In genomic region chr3:48989796-48990635, GRCh38 we compare ENCODE assay signal across 2 cellular contexts.
TF ChIP-seq lines count a peak whose summit lies in the region.

P4HTM (plus strand) TSS chr3:48990241; CDS start chr3:48990257, 16 bp downstream.

TF ChIP-seq in GM23338, 12 proteins besides CTCF, POLR2A, EP300 and RAD21 (continued from another document):
- no peak for TF ChIP-seq NANOG (IDR thresholded peaks at IDR 0.05; ENCODE audit: borderline replicate concordance)
- peak; percentile 82 for TF ChIP-seq POLR2AphosphoS5 (IDR thresholded peaks at IDR 0.05; ENCODE audit: low read depth)
TF ChIP-seq in GM23338: peak in this region for 2.

TF ChIP-seq in GM12878, 131 proteins besides CTCF, POLR2A, EP300 and RAD21 (continued from another document and continues in another):
- TF ChIP-seq, protein P1, sequence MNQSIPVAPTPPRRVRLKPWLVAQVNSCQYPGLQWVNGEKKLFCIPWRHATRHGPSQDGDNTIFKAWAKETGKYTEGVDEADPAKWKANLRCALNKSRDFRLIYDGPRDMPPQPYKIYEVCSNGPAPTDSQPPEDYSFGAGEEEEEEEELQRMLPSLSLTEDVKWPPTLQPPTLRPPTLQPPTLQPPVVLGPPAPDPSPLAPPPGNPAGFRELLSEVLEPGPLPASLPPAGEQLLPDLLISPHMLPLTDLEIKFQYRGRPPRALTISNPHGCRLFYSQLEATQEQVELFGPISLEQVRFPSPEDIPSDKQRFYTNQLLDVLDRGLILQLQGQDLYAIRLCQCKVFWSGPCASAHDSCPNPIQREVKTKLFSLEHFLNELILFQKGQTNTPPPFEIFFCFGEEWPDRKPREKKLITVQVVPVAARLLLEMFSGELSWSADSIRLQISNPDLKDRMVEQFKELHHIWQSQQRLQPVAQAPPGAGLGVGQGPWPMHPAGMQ (IDR thresholded peaks at IDR 0.05; ENCODE audit: borderline replicate concordance): no peak
- peak; percentile 30 for TF ChIP-seq MYC (IDR thresholded peaks at IDR 0.05; ENCODE audit: insufficient read depth, insufficient read length, insufficient replicate concordance, low read length, severe bottlenecking)
- no peak for TF ChIP-seq ZNF207 (IDR thresholded peaks at IDR 0.05; ENCODE audit: borderline replicate concordance)
- no peak for TF ChIP-seq TCF7 (IDR thresholded peaks at IDR 0.05; ENCODE audit: borderline replicate concordance)
- peak; percentile 79 for TF ChIP-seq IRF4 (IDR thresholded peaks at IDR 0.05; ENCODE audit: low read depth, low read length)
- TF ChIP-seq ASH2L (IDR thresholded peaks at IDR 0.05; ENCODE audit: borderline replicate concordance, low read depth): 0 out of 2 replicates have a peak, but pooled peaks have one; percentile 7
- TF ChIP-seq PAX5 (IDR thresholded peaks at IDR 0.05; ENCODE audit: borderline replicate concordance, low read depth, low read length): no peak
- TF ChIP-seq PAX8 (IDR thresholded peaks at IDR 0.05): no peak
- TF ChIP-seq RFX5 (IDR thresholded peaks at IDR 0.05; ENCODE audit: low read depth, low read length): no peak
- TF ChIP-seq DPF2 (IDR thresholded peaks at IDR 0.05): peak; percentile 72
- no peak for TF ChIP-seq CHD1 (IDR thresholded peaks at IDR 0.05; ENCODE audit: low read depth, low read length)
- TF ChIP-seq ATF7 (IDR thresholded peaks at IDR 0.05; ENCODE audit: low read depth): peak; percentile 66; the same call in 1 of the 2 replicates
- 0 out of 2 replicates have a peak, but pooled peaks have one; percentile 9 for TF ChIP-seq MAX (IDR thresholded peaks at IDR 0.05; ENCODE audit: low read depth, low read length)
- peak; percentile 88; the same call in 1 of the 2 replicates for TF ChIP-seq SIN3A (IDR thresholded peaks at IDR 0.05; ENCODE audit: low read depth, low read length)
- TF ChIP-seq NR2C1 (IDR thresholded peaks at IDR 0.05): peak; percentile 38; the same call in 1 of the 2 replicates
- peak; percentile 15; the same call in 1 of the 2 replicates for TF ChIP-seq MLLT1 (IDR thresholded peaks at IDR 0.05)
- no peak for TF ChIP-seq SIX5 (IDR thresholded peaks at IDR 0.05; ENCODE audit: low read depth, low read length, severe bottlenecking)
- peak; percentile 31; the same call in 1 of the 2 replicates for TF ChIP-seq POLR2AphosphoS5 (IDR thresholded peaks at IDR 0.05; ENCODE audit: low read length)
- peak; percentile 63; the same call in 1 of the 2 replicates for TF ChIP-seq JUNB (IDR thresholded peaks at IDR 0.05)
- TF ChIP-seq EZH2 (IDR thresholded peaks at IDR 0.05; ENCODE audit: borderline replicate concordance, control insufficient read depth, low read depth, low read length): no peak
- TF ChIP-seq MXI1 (IDR thresholded peaks at IDR 0.05; ENCODE audit: low read depth, low read length): peak; percentile 89
- TF ChIP-seq NKRF (conservative IDR thresholded peaks at IDR 0.05): peak; percentile 88; the same call in 1 of the 2 replicates
- TF ChIP-seq JUND (IDR thresholded peaks at IDR 0.05; ENCODE audit: low read depth, low read length): peak; percentile 59; the same call in 1 of the 2 replicates
- TF ChIP-seq PKNOX1 (IDR thresholded peaks at IDR 0.05): no peak
- peak; percentile 14; the same call in 1 of the 2 replicates for TF ChIP-seq SMC3 (IDR thresholded peaks at IDR 0.05; ENCODE audit: borderline replicate concordance, low read length)
- 0 out of 2 replicates have a peak, but pooled peaks have one; percentile 2 for TF ChIP-seq NRF1 (conservative IDR thresholded peaks at IDR 0.05; ENCODE audit: low read depth, low read length)
- TF ChIP-seq STAT1 (conservative IDR thresholded peaks at IDR 0.05): peak; percentile 69; the same call in 1 of the 2 replicates
- peak; percentile 43 for TF ChIP-seq HDAC6 (IDR thresholded peaks at IDR 0.05; ENCODE audit: unreplicated experiment)
- TF ChIP-seq SMAD5 (IDR thresholded peaks at IDR 0.05; ENCODE audit: low read depth): no peak
- peak; percentile 41 for TF ChIP-seq NR2F1 (conservative IDR thresholded peaks at IDR 0.05)
- TF ChIP-seq IKZF1 (conservative IDR thresholded peaks at IDR 0.05): peak; percentile 85
- peak; percentile 75 to 76 for TF ChIP-seq IKZF2 (IDR thresholded peaks at IDR 0.05)
- peak; percentile 60 for TF ChIP-seq BACH1 (IDR thresholded peaks at IDR 0.05; ENCODE audit: borderline replicate concordance)
- peak; percentile 62; the same call in 1 of the 2 replicates for TF ChIP-seq RB1 (IDR thresholded peaks at IDR 0.05; ENCODE audit: borderline replicate concordance)
- TF ChIP-seq YY1 (IDR thresholded peaks at IDR 0.05; ENCODE audit: low read depth, low read length): peak; percentile 88
- peak; percentile 67; the same call in 1 of the 2 replicates for TF ChIP-seq NBN (IDR thresholded peaks at IDR 0.05)
- TF ChIP-seq LARP7 (IDR thresholded peaks at IDR 0.05): peak; percentile 79
- TF ChIP-seq BHLHE40 (IDR thresholded peaks at IDR 0.05; ENCODE audit: borderline replicate concordance in 1 of 2, low read depth in 2 of 2, low read length in 1 of 2): peak in 1 of 2 experiments; percentile 52; a peak in 2 of 4 replicates
- TF ChIP-seq EED (IDR thresholded peaks at IDR 0.05; ENCODE audit: low read depth): 0 out of 2 replicates have a peak, but pooled peaks have one; percentile 45
- TF ChIP-seq HDGF (IDR thresholded peaks at IDR 0.05): peak; percentile 34; the same call in 1 of the 2 replicates
- TF ChIP-seq, protein P2, sequence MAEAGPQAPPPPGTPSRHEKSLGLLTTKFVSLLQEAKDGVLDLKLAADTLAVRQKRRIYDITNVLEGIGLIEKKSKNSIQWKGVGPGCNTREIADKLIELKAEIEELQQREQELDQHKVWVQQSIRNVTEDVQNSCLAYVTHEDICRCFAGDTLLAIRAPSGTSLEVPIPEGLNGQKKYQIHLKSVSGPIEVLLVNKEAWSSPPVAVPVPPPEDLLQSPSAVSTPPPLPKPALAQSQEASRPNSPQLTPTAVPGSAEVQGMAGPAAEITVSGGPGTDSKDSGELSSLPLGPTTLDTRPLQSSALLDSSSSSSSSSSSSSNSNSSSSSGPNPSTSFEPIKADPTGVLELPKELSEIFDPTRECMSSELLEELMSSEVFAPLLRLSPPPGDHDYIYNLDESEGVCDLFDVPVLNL (IDR thresholded peaks at IDR 0.05; ENCODE audit: low read depth, low read length): no peak
- TF ChIP-seq FOXK2 (IDR thresholded peaks at IDR 0.05): no peak
- TF ChIP-seq SRF (IDR thresholded peaks at IDR 0.05; ENCODE audit: low read depth in 2 of 2, low read length in 2 of 2): 0 out of 4 replicates have a peak, but pooled peaks of 1 of the 2 experiments have one; percentile 38
- TF ChIP-seq HDAC2 (IDR thresholded peaks at IDR 0.05): 0 out of 2 replicates have a peak, but pooled peaks have one; percentile 43
- TF ChIP-seq NFXL1 (IDR thresholded peaks at IDR 0.05; ENCODE audit: borderline replicate concordance): no peak
- TF ChIP-seq MEF2B (IDR thresholded peaks at IDR 0.05; ENCODE audit: partially characterized antibody, poor library complexity, severe bottlenecking): no peak
- TF ChIP-seq POU2F2 (IDR thresholded peaks at IDR 0.05; ENCODE audit: borderline replicate concordance, low read depth, low read length): no peak
- TF ChIP-seq GATAD2B (conservative IDR thresholded peaks at IDR 0.05; ENCODE audit: low read depth): peak; percentile 81; the same call in 1 of the 2 replicates
- TF ChIP-seq RUNX3 (IDR thresholded peaks at IDR 0.05; ENCODE audit: low read length): peak; percentile 57; the same call in 1 of the 2 replicates
- TF ChIP-seq ZNF592 (IDR thresholded peaks at IDR 0.05): no peak
- no peak for TF ChIP-seq MYB (IDR thresholded peaks at IDR 0.05; ENCODE audit: borderline replicate concordance, low read depth, low read length)
- TF ChIP-seq TCF12 (IDR thresholded peaks at IDR 0.05; ENCODE audit: low read depth, low read length): peak; percentile 21; the same call in 1 of the 2 replicates
- no peak for TF ChIP-seq SPI1 (IDR thresholded peaks at IDR 0.05; ENCODE audit: borderline replicate concordance, insufficient read depth, low read depth, low read length)
- TF ChIP-seq CREB1 (IDR thresholded peaks at IDR 0.05; ENCODE audit: low read depth): peak; percentile 96
- TF ChIP-seq FOS (IDR thresholded peaks at IDR 0.05; ENCODE audit: borderline replicate concordance, extremely low read depth, insufficient read length): no peak
- no peak for TF ChIP-seq SKIL (IDR thresholded peaks at IDR 0.05; ENCODE audit: low read depth, poor library complexity, severe bottlenecking)
- peak; percentile 84 for TF ChIP-seq CREM (IDR thresholded peaks at IDR 0.05; ENCODE audit: low read depth)
- peak; percentile 65; the same call in 1 of the 2 replicates for TF ChIP-seq CHD2 (IDR thresholded peaks at IDR 0.05; ENCODE audit: borderline replicate concordance, low read depth, low read length)
- peak in 1 of 2 experiments; percentile 96; a peak in 2 of 3 replicates for TF ChIP-seq EGR1 (IDR thresholded peaks at IDR 0.05; ENCODE audit: borderline replicate concordance in 1 of 2, low read depth in 2 of 2, low read length in 2 of 2)
